Comparison of ENCODE assay signal across 8 cellular contexts in the genomic region with DNA sequence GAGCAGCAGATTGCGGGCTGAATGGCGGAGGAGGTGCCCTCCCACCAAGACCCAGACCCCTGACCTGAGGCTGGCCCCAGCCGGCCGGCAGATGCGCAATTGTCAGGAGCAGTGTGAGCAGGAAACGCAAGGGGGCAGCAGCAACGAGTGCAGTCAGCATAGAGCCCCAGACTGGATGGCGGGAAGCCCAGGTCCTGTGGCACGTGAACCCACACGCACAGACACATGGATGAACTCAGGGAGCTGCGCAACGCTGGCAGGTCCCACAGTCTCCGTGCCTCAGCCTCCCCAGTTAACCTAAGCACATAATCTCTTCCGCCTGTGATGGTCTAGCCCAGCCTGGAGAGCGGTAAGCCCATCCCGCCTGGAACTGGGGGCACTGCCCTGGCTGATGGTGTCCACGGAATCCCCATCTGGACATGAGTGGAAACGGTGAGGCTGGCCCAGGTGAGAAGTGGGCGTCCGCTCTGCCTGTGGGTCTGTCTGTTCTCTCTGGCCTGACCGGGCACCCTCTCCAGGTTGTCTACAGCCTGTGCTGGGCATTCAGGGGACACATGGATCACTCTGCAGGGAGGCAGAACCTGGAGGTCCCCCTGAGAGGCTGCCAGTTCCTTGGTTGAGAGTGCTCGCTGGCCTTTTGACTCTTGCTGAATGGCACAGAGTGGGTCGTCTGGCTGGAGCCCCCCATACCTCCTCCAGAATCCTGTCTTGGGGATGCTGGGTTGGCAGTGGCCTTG. TPM values are rescaled to one million over a fixed set of nuclear protein-coding genes. Genes with fewer than 3 reads are reported as not detected.
DNase-seq lines count a peak whose midpoint lies in the region; ATAC-seq and TF ChIP-seq lines count a peak whose summit lies in the region.

No MANE protein-coding gene starts in this region.

- no TSS peak for BruUV-seq in Calu3 (replicated peaks; lab: Mats Ljungman, UMichigan)

- H3K27me3 Mint-ChIP-seq in Calu3 (ENCODE audit: unreplicated experiment): no peaks in the 10 kb centered on the region

- H3K4me3 ChIP-seq in astrocyte of the spinal cord (ENCODE audit: low read depth, low read length): no peak overlapping the region

- H3K4me1 Mint-ChIP-seq in Calu3 (ENCODE audit: low read depth, unreplicated experiment): no peaks in the 10 kb centered on the region

- CTCF ChIA-PET in Calu3 (lab: Charles Lee): no interaction called here

- H3K4me3 Mint-ChIP-seq in Calu3 (ENCODE audit: low read depth, unreplicated experiment): no peak overlapping the region

- H3K27ac Mint-ChIP-seq in Calu3 (ENCODE audit: unreplicated experiment): no peak overlapping the region

- H3K9me3 Mint-ChIP-seq in Calu3 (ENCODE audit: low read depth, unreplicated experiment): no peaks in the 10 kb centered on the region

- ATAC-seq in HG02885 (IDR thresholded peaks at IDR 0.05; ENCODE audit: poor library complexity, unreplicated experiment) (peak; percentile 49), GM19328 (IDR thresholded peaks at IDR 0.05; ENCODE audit: unreplicated experiment) (no peak), HG02970 (IDR thresholded peaks at IDR 0.05; ENCODE audit: low FRiP score, unreplicated experiment) (no peak)

- in situ Hi-C loops in astrocyte of the spinal cord (cut with HindIII; ENCODE audit: low sequenced_read_pairs): no loop called here

- DNase-seq in Calu3: peak; percentile 70
- peak; percentile 38 for DNase-seq in T follicular helper cell (ENCODE audit: low read depth)
- DNase-seq in astrocyte of the spinal cord (ENCODE audit: low read depth, low spot score): peak; percentile 8
- DNase-seq in iPS-NIHi7 (ENCODE audit: extremely low spot score): peak; percentile 85
- DNase-seq in stimulated activated CD4-positive, alpha-beta T cell treated with anti-CD3 and anti-CD28 coated beads, Interleukin-1b, Interleukin-23, amount 100 ng/mL, for 1 hour (ENCODE audit: low read depth in 2 of 2): peak; percentile 15 to 43

- no peaks in the 10 kb centered on the region for H3K36me3 Mint-ChIP-seq in Calu3 (ENCODE audit: insufficient read depth, unreplicated experiment)

- TF ChIP-seq CTCF in Calu3 (IDR thresholded peaks at IDR 0.05; ENCODE audit: unreplicated experiment): peak; percentile 64
- peak; percentile 73 for TF ChIP-seq CTCF in astrocyte of the spinal cord (IDR thresholded peaks at IDR 0.05; ENCODE audit: low read depth, low read length)

- intact Hi-C loops in Calu3 (cut with micrococcal nuclease; ENCODE audit: unreplicated experiment): no loop called here

RNA-seq across cellular contexts. Expression of gene TBX10, which starts 0.6 kb away (rescaled TPM):
- not detected in 2 replicates for total RNA-seq in Calu3 (2022)

RNA-seq across cellular contexts. Expression of gene ACY3, which starts 10.3 kb away (rescaled TPM):
- total RNA-seq in Calu3 (2022): 0.83 and 2.0 TPM in 2 replicates

RNA-seq across cellular contexts. Expression of gene NUDT8, which starts 10.5 kb away (rescaled TPM):
- 9.7 and 12.7 TPM in 2 replicates for total RNA-seq in Calu3 (2022)

RNA-seq across cellular contexts. Expression of gene NDUFV1, which starts 33.5 kb away (rescaled TPM):
- total RNA-seq in Calu3 (2022): 216 and 233 TPM in 2 replicates

RNA-seq across cellular contexts. Expression of gene ALDH3B2, which starts 34.2 kb away (rescaled TPM):
- total RNA-seq in Calu3 (2022): 2.4 and 2.9 TPM in 2 replicates

Comparison
In these comparisons a context has a peak if more than half of its experiments do, and no peak if none do; other contexts are left out.
1. DNase-seq: peak in every context shown above with its lines; median percentile 85 in iPS-NIHi7; 70 in Calu3; 38 in T follicular helper cell; 29 in stimulated activated CD4-positive, alpha-beta T cell treated with anti-CD3 and anti-CD28 coated beads, Interleukin-1b, Interleukin-23, amount 100 ng/mL, for 1 hour; 8 in astrocyte of the spinal cord.